Comparison of ENCODE assay signal across 16 cellular contexts in the genomic region with DNA sequence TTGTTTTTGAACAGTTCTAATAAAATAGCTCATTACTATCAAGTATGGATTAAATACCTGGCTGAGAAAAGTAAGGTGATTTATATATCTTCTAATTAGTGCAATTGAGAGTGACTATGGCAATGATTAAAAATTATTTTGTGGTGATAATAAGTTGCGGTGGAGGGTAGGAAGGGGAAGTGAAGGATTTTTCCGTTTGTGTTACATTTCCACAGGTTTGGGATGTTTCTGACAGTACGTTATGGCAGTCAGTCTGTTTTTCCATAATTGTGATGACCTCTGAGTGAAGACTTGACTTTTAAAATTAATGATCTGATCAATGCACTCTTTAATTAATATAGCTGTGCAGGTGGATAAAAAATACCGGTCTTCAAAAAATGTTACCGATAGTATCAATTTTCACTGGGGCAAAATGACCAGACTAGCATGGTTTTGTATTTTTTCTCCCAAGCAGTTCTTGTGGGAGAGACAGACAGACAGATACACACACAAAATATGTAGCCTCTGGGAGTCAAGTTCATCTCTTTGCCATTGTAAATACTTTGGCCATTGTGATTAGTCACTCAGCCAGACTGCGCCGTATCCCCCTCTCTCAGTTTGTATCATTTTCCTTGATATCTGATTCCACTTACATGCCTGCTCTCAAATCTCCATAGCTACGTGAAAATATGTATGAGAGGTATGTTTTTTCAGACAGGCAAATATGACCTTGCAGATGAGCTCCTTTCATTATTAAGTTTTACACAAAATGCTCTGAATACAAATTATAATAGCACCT.
DNase-seq lines count a peak whose midpoint lies in the region; ATAC-seq and TF ChIP-seq lines count a peak whose summit lies in the region.
"Had no signal": no experiment of that assay in that cellular context is flagged by ENCODE, and none has a peak within 500 bp of the region (broad histone marks: within the 10 kb centered on the region; RNA-seq: fewer than 3 reads in every experiment).

No MANE protein-coding gene starts in this region.

- H2AFZ ChIP-seq in SK-N-SH (ENCODE audit: low read depth) = peak overlapping the region; percentile 32; the same call in 1 of the 2 replicates
- H2AFZ ChIP-seq: GM23338 had no signal

- no peak overlapping the region for H3K4me3 ChIP-seq in breast epithelium
- peak overlapping the region; percentile 1 to 28; a peak in 1 of 4 replicates for H3K4me3 ChIP-seq in SK-N-SH (ENCODE audit: low read depth in 2 of 2, low read length in 1 of 2)
- H3K4me3 ChIP-seq in fibroblast of the aortic adventitia (ENCODE audit: low read depth, low read length) = no peak overlapping the region
- no peak overlapping the region for H3K4me3 ChIP-seq in uterus
- H3K4me3 ChIP-seq: GM23338, pancreas, tibial nerve had no signal

- TF ChIP-seq RAD21 in SK-N-SH (IDR thresholded peaks at IDR 0.05; ENCODE audit: low read length) = no peak

- no peak overlapping the region for H3K27ac ChIP-seq in breast epithelium
- H3K27ac ChIP-seq in SK-N-SH (ENCODE audit: low read depth in 2 of 2, low read length in 1 of 2) = peak overlapping the region; percentile 61 to 93
- peak overlapping the region; percentile 48 to 55 for H3K27ac ChIP-seq in uterus
- H3K27ac ChIP-seq: pancreas, tibial nerve had no signal

- H3K9me3 ChIP-seq in breast epithelium = no peaks in the 10 kb centered on the region
- no peaks in the 10 kb centered on the region for H3K9me3 ChIP-seq in SK-N-SH
- no peaks in the 10 kb centered on the region for H3K9me3 ChIP-seq in uterus
- H3K9me3 ChIP-seq: pancreas, tibial nerve had no signal

- H3K27me3 ChIP-seq in breast epithelium (no peaks in the 10 kb centered on the region), SK-N-SH (ENCODE audit: insufficient read depth) (no peaks in the 10 kb centered on the region), uterus (no peaks in the 10 kb centered on the region)
- H3K27me3 ChIP-seq: pancreas, tibial nerve had no signal

- intact Hi-C loops in MCF 10A (cut with micrococcal nuclease) = no loop called here
- intact Hi-C loops in breast epithelium (cut with DNase I; ENCODE audit: low total_unique reads) = no loop called here
- intact Hi-C loops in uterus (cut with DNase I; ENCODE audit: low total_unique reads) = no loop called here
- intact Hi-C loops in activated CD8-positive, alpha-beta T cell treated with anti-CD3 and anti-CD28 coated beads for 36 hours (cut with micrococcal nuclease) = no loop called here

- no peak for ATAC-seq in activated CD8-positive, alpha-beta T cell treated with anti-CD3 and anti-CD28 coated beads for 36 hours
- ATAC-seq: activated T-helper 17 cell treated with anti-CD3 and anti-CD28 coated beads, Interleukin-2, amount 50 U/mL, for 72 hours; GM23338; pancreas had no signal

- H3K4me1 ChIP-seq in breast epithelium (peaks cover 5 to 13% of the 10 kb centered on the region in 2 donors), SK-N-SH (ENCODE audit: control insufficient read depth in 1 of 2, insufficient read depth in 2 of 2, low read depth in 1 of 2, low read length in 1 of 2) (peaks cover 45 to 55% of the 10 kb centered on the region in 2 experiments), uterus (peaks cover 0 to 28% of the 10 kb centered on the region in 2 donors)

- H3K9me2 ChIP-seq in SK-N-SH = no peaks in the 10 kb centered on the region

- H3F3A ChIP-seq in SK-N-SH (replicated peaks; ENCODE audit: insufficient read depth) = peaks cover 45% of the 10 kb centered on the region

- H3K4me2 ChIP-seq in SK-N-SH = peak overlapping the region; percentile 70
- H3K4me2 ChIP-seq: GM23338 had no signal

- BruUV-seq in MCF 10A (replicated peaks; lab: Mats Ljungman, UMichigan) = no TSS peak

- WGBS in SK-N-SH (ENCODE audit: low lambda C conversion rate) = 36% methylated on average over 8 of the region's 8 CpGs

- POLR2A ChIA-PET in MCF 10A (lab: Yijun Ruan, JAX) (interaction anchor here (0.7 to 2.0 kb wide), 6 partner anchors 8 to 37 kb away, joined by 3 to 11 read pairs (median 4); no protein-coding TSS in a partner anchor), SK-N-SH (lab: Yijun Ruan, JAX) (no interaction called here)
- POLR2A ChIA-PET in activated CD8-positive, alpha-beta T cell treated with anti-CD3 and anti-CD28 coated beads for 36 hours (lab: Charles Lee) = interaction anchor here (1.2 to 3.0 kb wide), 2 partner anchors 9 to 31 kb away, joined by 4 to 10 read pairs; no protein-coding TSS in a partner anchor

- no peak for TF ChIP-seq POLR2A in breast epithelium (IDR thresholded peaks at IDR 0.05)
- TF ChIP-seq POLR2A in uterus (IDR thresholded peaks at IDR 0.05) = no peak

- peaks cover 52% of the 10 kb centered on the region for H3K4me1 Mint-ChIP-seq in MCF 10A (ENCODE audit: insufficient read depth, unreplicated experiment)
- peaks cover 75% of the 10 kb centered on the region for H3K4me1 Mint-ChIP-seq in activated CD8-positive, alpha-beta T cell treated with anti-CD3 and anti-CD28 coated beads for 36 hours (ENCODE audit: low read depth)

- peak in 1 of 2 experiments; percentile 63; a peak in 1 of 4 replicates for TF ChIP-seq EP300 in SK-N-SH (IDR thresholded peaks at IDR 0.05; ENCODE audit: borderline replicate concordance in 1 of 2, low read depth in 1 of 2, low read length in 1 of 2)

- H4K20me1 ChIP-seq in SK-N-SH (ENCODE audit: insufficient read depth) = no peaks in the 10 kb centered on the region

- peaks cover 11% of the 10 kb centered on the region for H3K79me2 ChIP-seq in SK-N-SH (ENCODE audit: insufficient read depth)

- no peaks in the 10 kb centered on the region for H3K36me3 Mint-ChIP-seq in MCF 10A (ENCODE audit: insufficient read depth, unreplicated experiment)
- H3K36me3 Mint-ChIP-seq in activated CD8-positive, alpha-beta T cell treated with anti-CD3 and anti-CD28 coated beads for 36 hours (ENCODE audit: low read depth) = peaks cover 2% of the 10 kb centered on the region
- H3K36me3 Mint-ChIP-seq: brain, memory B cell had no signal

- CTCF ChIA-PET in MCF 10A (lab: Yijun Ruan, JAX) (interaction anchor here (0.5 to 1.8 kb wide), 11 partner anchors 37 to 117 kb away, joined by 3 to 11 read pairs (median 4); no protein-coding TSS in a partner anchor), SK-N-SH (lab: Yijun Ruan, JAX) (interaction anchor here (1.2 to 1.5 kb wide), 3 partner anchors 58 to 114 kb away, joined by 3 to 5 read pairs (median 3); a partner anchor contains a TSS)
- CTCF ChIA-PET in activated CD8-positive, alpha-beta T cell treated with anti-CD3 and anti-CD28 coated beads for 36 hours (lab: Charles Lee) = interaction anchor here (1.0 to 1.6 kb wide), 6 partner anchors 14 to 118 kb away, joined by 3 to 5 read pairs (median 3); no protein-coding TSS in a partner anchor

- H3K27me3 Mint-ChIP-seq in MCF 10A (ENCODE audit: insufficient read depth, unreplicated experiment) = no peaks in the 10 kb centered on the region
- no peaks in the 10 kb centered on the region for H3K27me3 Mint-ChIP-seq in activated CD8-positive, alpha-beta T cell treated with anti-CD3 and anti-CD28 coated beads for 36 hours
- H3K27me3 Mint-ChIP-seq: activated T-helper 17 cell treated with anti-CD3 and anti-CD28 coated beads, Interleukin-2, amount 50 U/mL, for 72 hours; memory B cell had no signal

- H3K9ac ChIP-seq in SK-N-SH = peak overlapping the region; percentile 62

- TF ChIP-seq CTCF in MCF 10A (IDR thresholded peaks at IDR 0.05; ENCODE audit: unreplicated experiment) = no peak
- TF ChIP-seq CTCF in breast epithelium (IDR thresholded peaks at IDR 0.05) = no peak
- TF ChIP-seq CTCF in SK-N-SH (IDR thresholded peaks at IDR 0.05) = no peak
- TF ChIP-seq CTCF in fibroblast of the aortic adventitia (IDR thresholded peaks at IDR 0.05; ENCODE audit: insufficient read depth, low read length) = no peak
- no peak for TF ChIP-seq CTCF in uterus (IDR thresholded peaks at IDR 0.05)
- no peak for TF ChIP-seq CTCF in activated CD8-positive, alpha-beta T cell treated with anti-CD3 and anti-CD28 coated beads for 36 hours (IDR thresholded peaks at IDR 0.05)

- H3K36me3 ChIP-seq in breast epithelium (no peaks in the 10 kb centered on the region), SK-N-SH (replicated peaks in 1 of 2; ENCODE audit: control insufficient read depth in 1 of 2, insufficient read depth in 2 of 2, low read length in 1 of 2) (no peaks in the 10 kb centered on the region), uterus (no peaks in the 10 kb centered on the region)
- H3K36me3 ChIP-seq: pancreas, tibial nerve had no signal

- H3K27ac Mint-ChIP-seq in MCF 10A (ENCODE audit: low read depth, unreplicated experiment) = no peak overlapping the region
- H3K27ac Mint-ChIP-seq in activated CD8-positive, alpha-beta T cell treated with anti-CD3 and anti-CD28 coated beads for 36 hours = no peak overlapping the region
- H3K27ac Mint-ChIP-seq: activated T-helper 17 cell treated with anti-CD3 and anti-CD28 coated beads, Interleukin-2, amount 50 U/mL, for 72 hours; GM23338; memory B cell had no signal

- no peaks in the 10 kb centered on the region for H3K9me3 Mint-ChIP-seq in MCF 10A (ENCODE audit: unreplicated experiment)
- no peaks in the 10 kb centered on the region for H3K9me3 Mint-ChIP-seq in activated CD8-positive, alpha-beta T cell treated with anti-CD3 and anti-CD28 coated beads for 36 hours
- H3K9me3 Mint-ChIP-seq: activated T-helper 17 cell treated with anti-CD3 and anti-CD28 coated beads, Interleukin-2, amount 50 U/mL, for 72 hours; brain; GM23338; memory B cell had no signal

- no peak overlapping the region for H3K4me3 Mint-ChIP-seq in MCF 10A (ENCODE audit: unreplicated experiment)
- H3K4me3 Mint-ChIP-seq in activated CD8-positive, alpha-beta T cell treated with anti-CD3 and anti-CD28 coated beads for 36 hours = no peak overlapping the region
- H3K4me3 Mint-ChIP-seq: activated T-helper 17 cell treated with anti-CD3 and anti-CD28 coated beads, Interleukin-2, amount 50 U/mL, for 72 hours; brain; GM23338; memory B cell had no signal

- DNase-seq in MCF 10A (ENCODE audit: unreplicated experiment) (peak; percentile 35), breast epithelium (ENCODE audit: low spot score in 2 of 2) (no peak), SK-N-SH (no peak), fibroblast of the aortic adventitia (ENCODE audit: low read depth) (peak; percentile 57), uterus (no peak), DMS114 treated with DMSO at 0.1 percent for 48 hours (lab: John Stamatoyannopoulos, UW; ENCODE audit: unreplicated experiment) (no peak), GF-D8 (lab: John Stamatoyannopoulos, UW) (no peak)
- no peak for DNase-seq in activated CD8-positive, alpha-beta T cell treated with anti-CD3 and anti-CD28 coated beads for 36 hours
- DNase-seq: MV-4-11; pancreas; stimulated activated CD4-positive, alpha-beta T cell treated with anti-CD3 and anti-CD28 coated beads, Interleukin-15, amount 100 ng/mL, for 24 hours had no signal

TF ChIP-seq in SK-N-SH, 30 proteins besides CTCF, POLR2A, EP300 and RAD21 (continues in another document):
- TF ChIP-seq TEAD4 (IDR thresholded peaks at IDR 0.05; ENCODE audit: borderline replicate concordance, insufficient read depth) (peak; percentile 50; the same call in 1 of the 2 replicates), JUND (IDR thresholded peaks at IDR 0.05) (0 out of 2 replicates have a peak, but pooled peaks have one; percentile 57)

Comparison
In these comparisons a context has a peak if more than half of its experiments do, and no peak if none do; other contexts are left out.
1. DNase-seq: peak in MCF 10A (single experiment) and fibroblast of the aortic adventitia (single experiment); none in breast epithelium (0 of 2), SK-N-SH (single experiment), uterus (0 of 2), DMS114 treated with DMSO at 0.1 percent for 48 hours (single experiment), GF-D8 (single experiment) and activated CD8-positive, alpha-beta T cell treated with anti-CD3 and anti-CD28 coated beads for 36 hours (single experiment).
2. H3K27ac ChIP-seq: peak in SK-N-SH (2 of 2) and uterus (2 of 2); none in breast epithelium (0 of 2).
3. H3K4me3 ChIP-seq: peak in SK-N-SH (2 of 2); none in breast epithelium (0 of 3), fibroblast of the aortic adventitia (single experiment) and uterus (0 of 2).